16 cellular contexts compared by ENCODE assay signal in genomic region chr2:235041221-235041917, GRCh38.
A peak's percentile ranks its signal among the peaks of the same experiment; 100 is the strongest.
DNase-seq lines count a peak whose midpoint lies in the region; ATAC-seq and TF ChIP-seq lines count a peak whose summit lies in the region.
"Had no signal": no experiment of that assay in that cellular context is flagged by ENCODE, and none has a peak within 500 bp of the region (broad histone marks: within the 10 kb centered on the region; RNA-seq: fewer than 3 reads in every experiment).

No MANE protein-coding gene starts in this region.

- H3K36me3 ChIP-seq in spleen (peaks cover 0 to 26% (median 14%) of the 10 kb centered on the region in 6 donors), sigmoid colon (peaks cover 4 to 39% (median 19%) of the 10 kb centered on the region in 4 donors)

- TF ChIP-seq CTCF in spleen (IDR thresholded peaks at IDR 0.05 in 8 of 11, conservative IDR thresholded peaks at IDR 0.05 in 3 of 11) (no peak), sigmoid colon (IDR thresholded peaks at IDR 0.05) (no peak)

- H3K9me3 ChIP-seq in spleen (no peaks in the 10 kb centered on the region), sigmoid colon (no peaks in the 10 kb centered on the region)
- H3K9me3 ChIP-seq: A549 had no signal

- peak; percentile 19 for DNase-seq in Right ventricle myocardium superior
- DNase-seq in Right ventricle myocardium inferior (ENCODE audit: missing footprints) = no peak
- DNase-seq in spleen = peak; percentile 65
- no peak for DNase-seq in sigmoid colon
- DNase-seq in AG20443 (ENCODE audit: low spot score) = no peak
- DNase-seq: CD8-positive, alpha-beta T cell; COR-L47; DMS153; DMS79 treated with DMSO at 0.1 percent for 48 hours; EL; GOT3; H9 had no signal

- no peaks in the 10 kb centered on the region for H3K27me3 Mint-ChIP-seq in dendritic cell treated with granulocyte-macrophage colony-stimulating factor and Interleukin-4, amounts not matched to agents 40 ng/mL and 50 ng/mL, for 4 days

- H3K27ac Mint-ChIP-seq in dendritic cell treated with granulocyte-macrophage colony-stimulating factor and Interleukin-4, amounts not matched to agents 40 ng/mL and 50 ng/mL, for 4 days = peak overlapping the region; percentile 5
- H3K27ac Mint-ChIP-seq: CD8-positive, alpha-beta T cell had no signal

- peaks cover 38% of the 10 kb centered on the region for H3K4me1 Mint-ChIP-seq in dendritic cell treated with granulocyte-macrophage colony-stimulating factor and Interleukin-4, amounts not matched to agents 40 ng/mL and 50 ng/mL, for 4 days (ENCODE audit: low read depth)

- WGBS in spleen, 5 donors = 90 to 95% (median 93%) methylated on average over 24 to 31 of the region's 31 CpGs
- 93 to 95% methylated on average over 31 of the region's 31 CpGs for WGBS in sigmoid colon, 2 donors

- intact Hi-C loops in Right ventricle myocardium superior (cut with DNase I) = no loop called here
- intact Hi-C loops in Right ventricle myocardium inferior (cut with DNase I) = no loop called here
- intact Hi-C loops in dendritic cell treated with granulocyte-macrophage colony-stimulating factor and Interleukin-4, amounts not matched to agents 40 ng/mL and 50 ng/mL, for 4 days (cut with micrococcal nuclease) = no loop called here
- intact Hi-C loops in spleen (cut with DNase I; ENCODE audit: low total_unique reads) = no loop called here
- intact Hi-C loops in sigmoid colon (cut with DNase I) = no loop called here

- TF ChIP-seq EP300 in Ishikawa (IDR thresholded peaks at IDR 0.05; ENCODE audit: borderline replicate concordance) = no peak
- TF ChIP-seq EP300 in sigmoid colon (IDR thresholded peaks at IDR 0.05) = no peak

- H3K4me3 ChIP-seq in spleen = no peak overlapping the region
- no peak overlapping the region for H3K4me3 ChIP-seq in sigmoid colon
- H3K4me3 ChIP-seq: A549 had no signal

- H3K27ac ChIP-seq in spleen = no peak overlapping the region
- H3K27ac ChIP-seq in sigmoid colon = no peak overlapping the region
- H3K27ac ChIP-seq: A549 had no signal

- no peaks in the 10 kb centered on the region for H3K9me3 Mint-ChIP-seq in dendritic cell treated with granulocyte-macrophage colony-stimulating factor and Interleukin-4, amounts not matched to agents 40 ng/mL and 50 ng/mL, for 4 days
- H3K9me3 Mint-ChIP-seq: CD8-positive, alpha-beta T cell; H9 had no signal

- H3K4me3 Mint-ChIP-seq in dendritic cell treated with granulocyte-macrophage colony-stimulating factor and Interleukin-4, amounts not matched to agents 40 ng/mL and 50 ng/mL, for 4 days = no peak overlapping the region
- H3K4me3 Mint-ChIP-seq: CD14-positive monocyte; CD8-positive, alpha-beta T cell; H9 had no signal

- H3K27me3 ChIP-seq in spleen (replicated peaks in 1 of 7) = peaks cover 0 to 7% (median 0%) of the 10 kb centered on the region in 7 donors
- no peaks in the 10 kb centered on the region for H3K27me3 ChIP-seq in sigmoid colon

- peaks cover 11 to 28% (median 25%) of the 10 kb centered on the region in 6 donors for H3K4me1 ChIP-seq in spleen
- H3K4me1 ChIP-seq in sigmoid colon = no peaks in the 10 kb centered on the region
- H3K4me1 ChIP-seq: A549 had no signal

- peaks cover 15% of the 10 kb centered on the region for H3K36me3 Mint-ChIP-seq in dendritic cell treated with granulocyte-macrophage colony-stimulating factor and Interleukin-4, amounts not matched to agents 40 ng/mL and 50 ng/mL, for 4 days (ENCODE audit: low read depth)
- H3K36me3 Mint-ChIP-seq: CD8-positive, alpha-beta T cell had no signal

- no peak for TF ChIP-seq RAD21 in Ishikawa (IDR thresholded peaks at IDR 0.05; ENCODE audit: low read depth)

- TF ChIP-seq POLR2A in spleen (IDR thresholded peaks at IDR 0.05) (no peak), sigmoid colon (IDR thresholded peaks at IDR 0.05) (no peak)

- ATAC-seq in Right ventricle myocardium superior (ENCODE audit: poor library complexity) (no peak), Right ventricle myocardium inferior (no peak)
- ATAC-seq: A549; CD8-positive, alpha-beta T cell had no signal

TF ChIP-seq in Ishikawa, 13 proteins besides CTCF, POLR2A, EP300 and RAD21:
- TF ChIP-seq EGR1 (IDR thresholded peaks at IDR 0.05) (no peak), REST (IDR thresholded peaks at IDR 0.05; ENCODE audit: low read depth) (peak; percentile 55)

Comparison
In these comparisons a context has a peak if more than half of its experiments do, and no peak if none do; other contexts are left out.
1. DNase-seq: peak in Right ventricle myocardium superior (single experiment) and spleen (single experiment); none in Right ventricle myocardium inferior (single experiment), sigmoid colon (single experiment) and AG20443 (single experiment).